ENCODE assay signal across 17 cellular contexts in the genomic region with DNA sequence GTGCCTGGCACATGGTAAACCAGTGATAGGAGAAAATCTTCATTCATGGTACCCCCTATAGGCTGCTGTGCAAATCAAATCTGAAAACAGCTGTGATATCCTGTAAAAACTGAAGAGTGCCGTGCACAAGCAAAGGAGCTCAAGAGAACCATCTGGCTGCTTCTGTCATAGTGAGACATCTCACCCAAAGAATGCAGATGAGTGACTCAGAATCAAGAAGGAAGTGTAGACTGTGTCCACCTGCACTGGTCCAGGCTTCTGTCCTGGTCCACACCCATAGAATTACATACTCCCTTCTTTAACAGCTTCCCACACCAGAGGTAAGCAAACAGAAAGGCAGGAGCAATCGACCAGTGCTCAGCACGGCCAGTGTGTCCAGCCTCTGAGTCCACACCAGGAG.
"Had no signal": no experiment of that assay in that cellular context is flagged by ENCODE, and none has a peak within 500 bp of the region (broad histone marks: within the 10 kb centered on the region; RNA-seq: fewer than 3 reads in every experiment).

No MANE protein-coding gene starts in this region.

- ATAC-seq: activated CD8-positive, alpha-beta T cell treated with anti-CD3 and anti-CD28 coated beads for 36 hours; body of pancreas; gastrocnemius medialis; left lobe of liver; stimulated activated naive B cell treated with anti-CD40 and anti-IgM and Interleukin-4, amounts not matched to agents 10 μg/mL and 1 μg/mL and 100 μg/mL, for 72 hours; upper lobe of right lung had no signal

- DNase-seq: activated CD4-positive, alpha-beta T cell treated with anti-CD3 and anti-CD28 coated beads, Interleukin-2, amount 10 ng/mL, durations not matched to agents 24 days and 14 days; activated CD4-positive, CD25-positive, alpha-beta regulatory T cell; activated CD8-positive, alpha-beta T cell treated with anti-CD3 and anti-CD28 coated beads for 36 hours; activated naive CD4-positive, alpha-beta T cell treated with anti-CD3 and anti-CD28 coated beads for 36 hours; activated T-cell treated with anti-CD3 and anti-CD28 coated beads, Interleukin-2, amount 50 U/mL, for 24 hours; body of pancreas; caudate nucleus; dorsolateral prefrontal cortex; gastrocnemius medialis; head of caudate nucleus; natural killer cell; sigmoid colon; spleen; stimulated activated naive B cell treated with anti-CD40 and anti-IgM and Interleukin-4, amounts not matched to agents 10 μg/mL and 1 μg/mL and 100 μg/mL, for 72 hours; T-helper 9 cell; upper lobe of right lung had no signal
